8 cellular contexts compared by ENCODE assay signal in genomic region chr1:64898107-64898861, GRCh38.
A peak's percentile ranks its signal among the peaks of the same experiment; 100 is the strongest.
DNase-seq lines count a peak whose midpoint lies in the region; ATAC-seq and TF ChIP-seq lines count a peak whose summit lies in the region.

No MANE protein-coding gene starts in this region.

- ATAC-seq in HCT116 (peak; percentile 97), WTC11 (peak; percentile 80)

- H3K4me3 Mint-ChIP-seq in WTC11, result no peak overlapping the region; the same call in 1 of the 2 replicates

- no TSS peak for BruUV-seq in HCT116 (replicated peaks; lab: Mats Ljungman, UMichigan)

- no peak for TF ChIP-seq POLR2A in HCT116 (IDR thresholded peaks at IDR 0.05; ENCODE audit: borderline replicate concordance, extremely low read depth, insufficient read depth, insufficient read length)

- no peaks in the 10 kb centered on the region for H3K9me2 ChIP-seq in HCT116 (ENCODE audit: insufficient read depth)

- H3K4me2 ChIP-seq in HCT116 (ENCODE audit: low read length), result peak overlapping the region; percentile 74

- H3K27me3 ChIP-seq in HCT116 (ENCODE audit: insufficient read depth, low read length), result no peaks in the 10 kb centered on the region; the same call in 1 of the 2 replicates

- H3K9ac ChIP-seq in HCT116 (ENCODE audit: low read length), result peak overlapping the region; percentile 59

- no peaks in the 10 kb centered on the region for H3K36me3 ChIP-seq in HCT116 (ENCODE audit: control insufficient read depth in 1 of 2, insufficient read depth in 2 of 2, low read length in 2 of 2)

- H3K4me1 ChIP-seq in HCT116 (ENCODE audit: control insufficient read depth in 1 of 2, insufficient read depth in 2 of 2, low read length in 2 of 2), result peaks cover 30 to 52% of the 10 kb centered on the region in 2 experiments

- peaks cover 4% of the 10 kb centered on the region for H3K9me3 Mint-ChIP-seq in WTC11

- H2AFZ ChIP-seq in HCT116 (ENCODE audit: low read depth, low read length, poor library complexity, severe bottlenecking), result no peak overlapping the region

- peaks cover 53% of the 10 kb centered on the region for H3K4me1 Mint-ChIP-seq in WTC11

- H3K27ac Mint-ChIP-seq in WTC11, result peak overlapping the region; percentile 67

- POLR2A ChIA-PET in HCT116 (lab: Charles Lee), result interaction anchor here (1.0 to 1.5 kb wide), 2 partner anchors 20 to 68 kb away, joined by 3 to 5 read pairs; partner anchors contain the start of gene JAK1
- POLR2A ChIA-PET in WTC11 (lab: Charles Lee), result no interaction called here

- peak; percentile 15 for TF ChIP-seq RAD21 in HCT116 (IDR thresholded peaks at IDR 0.05; ENCODE audit: low read depth)

- DNase-seq in activated T-cell treated with anti-CD3 and anti-CD28 coated beads for 1 hour (ENCODE audit: low read depth) (peak; percentile 14), activated T-cell treated with anti-CD3 and anti-CD28 coated beads for 4 hours (no peak), HCT116 (ENCODE audit: low read depth, low spot score) (peak; percentile 94), LoVo (ENCODE audit: low spot score) (peak; percentile 94), WTC11 (ENCODE audit: low spot score) (no peak), fibroblast of peridontal ligament (ENCODE audit: extremely low read depth) (peak; percentile 71), non-pigmented ciliary epithelial cell (ENCODE audit: low read depth) (peak; percentile 97), NCI-H187 (lab: John Stamatoyannopoulos, UW) (no peak)

- CTCF ChIA-PET in HCT116 (lab: Charles Lee), result no interaction called here
- CTCF ChIA-PET in WTC11 (lab: Charles Lee), result interaction anchor here (0.7 kb wide), 1 partner anchor 14 kb away, joined by 3 read pairs; no protein-coding TSS in a partner anchor

- H3K9me3 ChIP-seq in HCT116 (ENCODE audit: control insufficient read depth in 1 of 2, insufficient read depth in 1 of 2, low read depth in 1 of 2, low read length in 2 of 2), result no peaks in the 10 kb centered on the region

- no peaks in the 10 kb centered on the region for H3K36me3 Mint-ChIP-seq in WTC11

- peak overlapping the region; percentile 85 for H3K27ac ChIP-seq in HCT116 (ENCODE audit: low read depth, low read length)

- no peaks in the 10 kb centered on the region; the same call in 1 of the 2 replicates for H4K20me1 ChIP-seq in HCT116 (ENCODE audit: insufficient read depth)

- H3K79me2 ChIP-seq in HCT116 (ENCODE audit: insufficient read depth, low read length), result peaks cover 12% of the 10 kb centered on the region

- RAD21 ChIA-PET in HCT116 (lab: Charles Lee; ENCODE audit: low non-redundant PET in 1 of 2, low total read pairs in 2 of 2, uncharacterized antibody in 2 of 2, unreplicated experiment in 2 of 2), result no interaction called here

- H3K4me3 ChIP-seq in HCT116 (replicated peaks in 1 of 2; ENCODE audit: low read depth in 1 of 2, low read length in 2 of 2), result peak overlapping the region in 1 of 2 experiments; percentile 44; a peak in 2 of 4 replicates

- no peaks in the 10 kb centered on the region for H3K27me3 Mint-ChIP-seq in WTC11 (ENCODE audit: low read depth)

- no peak for TF ChIP-seq CTCF in HCT116 (IDR thresholded peaks at IDR 0.05 in 2 of 3, conservative IDR thresholded peaks at IDR 0.05 in 1 of 3; ENCODE audit: borderline replicate concordance in 1 of 3, insufficient read depth in 1 of 3, low read depth in 2 of 3, low read length in 2 of 3)
- TF ChIP-seq CTCF in WTC11 (IDR thresholded peaks at IDR 0.05), result no peak

- intact Hi-C loops in HCT116 (cut with micrococcal nuclease), result no loop called here

TF ChIP-seq in HCT116, 20 proteins besides CTCF, POLR2A, EP300 and RAD21 (continues in another document):
- TF ChIP-seq JUND (IDR thresholded peaks at IDR 0.05) (peak; percentile 97), EGR1 (IDR thresholded peaks at IDR 0.05; ENCODE audit: low read depth) (peak; percentile 55; the same call in 1 of the 2 replicates), TCF7L2 (IDR thresholded peaks at IDR 0.05; ENCODE audit: borderline replicate concordance, extremely low read depth, insufficient read depth, insufficient read length) (peak; percentile 77), ZFX (IDR thresholded peaks at IDR 0.05) (no peak), SRF (IDR thresholded peaks at IDR 0.05; ENCODE audit: low read depth) (peak; percentile 60), EZH2 (IDR thresholded peaks at IDR 0.05) (no peak), YY1 (IDR thresholded peaks at IDR 0.05; ENCODE audit: extremely low read depth, insufficient replicate concordance, low read depth, low read length) (peak; percentile 68), POLR2AphosphoS5 (IDR thresholded peaks at IDR 0.05; ENCODE audit: low read depth, low read length) (peak; percentile 54; the same call in 1 of the 2 replicates), REST (IDR thresholded peaks at IDR 0.05; ENCODE audit: low read depth) (no peak), ZNF274 (IDR thresholded peaks at IDR 0.05; ENCODE audit: low read depth, low read length) (no peak), MAX (IDR thresholded peaks at IDR 0.05) (peak; percentile 55), SIN3A (IDR thresholded peaks at IDR 0.05; ENCODE audit: low read depth) (peak; percentile 94)

TF ChIP-seq in WTC11, 78 proteins besides CTCF, POLR2A, EP300 and RAD21:
- TF ChIP-seq ELF4 (CRISPR knock-in tag; IDR thresholded peaks at IDR 0.05; ENCODE audit: low read depth) (no peak), ZBTB21 (CRISPR knock-in tag; IDR thresholded peaks at IDR 0.05; ENCODE audit: borderline replicate concordance) (no peak), OVOL2 (CRISPR knock-in tag; IDR thresholded peaks at IDR 0.05; ENCODE audit: borderline replicate concordance) (no peak), FOXJ3 (CRISPR knock-in tag; IDR thresholded peaks at IDR 0.05; ENCODE audit: borderline replicate concordance) (no peak), SOX15 (CRISPR knock-in tag; IDR thresholded peaks at IDR 0.05) (no peak), ZNF138 (CRISPR knock-in tag; conservative IDR thresholded peaks at IDR 0.05) (no peak)
- TF ChIP-seq, protein P1, sequence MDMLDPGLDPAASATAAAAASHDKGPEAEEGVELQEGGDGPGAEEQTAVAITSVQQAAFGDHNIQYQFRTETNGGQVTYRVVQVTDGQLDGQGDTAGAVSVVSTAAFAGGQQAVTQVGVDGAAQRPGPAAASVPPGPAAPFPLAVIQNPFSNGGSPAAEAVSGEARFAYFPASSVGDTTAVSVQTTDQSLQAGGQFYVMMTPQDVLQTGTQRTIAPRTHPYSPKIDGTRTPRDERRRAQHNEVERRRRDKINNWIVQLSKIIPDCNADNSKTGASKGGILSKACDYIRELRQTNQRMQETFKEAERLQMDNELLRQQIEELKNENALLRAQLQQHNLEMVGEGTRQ (CRISPR knock-in tag; IDR thresholded peaks at IDR 0.05), result no peak

Comparison
In these comparisons a context has a peak if more than half of its experiments do, and no peak if none do; other contexts are left out.
1. DNase-seq: peak in activated T-cell treated with anti-CD3 and anti-CD28 coated beads for 1 hour (single experiment), HCT116 (single experiment), LoVo (single experiment), fibroblast of peridontal ligament (single experiment) and non-pigmented ciliary epithelial cell (single experiment); none in activated T-cell treated with anti-CD3 and anti-CD28 coated beads for 4 hours (single experiment), WTC11 (single experiment) and NCI-H187 (0 of 2).